1 cellular context compared by ENCODE assay signal in the genomic region with DNA sequence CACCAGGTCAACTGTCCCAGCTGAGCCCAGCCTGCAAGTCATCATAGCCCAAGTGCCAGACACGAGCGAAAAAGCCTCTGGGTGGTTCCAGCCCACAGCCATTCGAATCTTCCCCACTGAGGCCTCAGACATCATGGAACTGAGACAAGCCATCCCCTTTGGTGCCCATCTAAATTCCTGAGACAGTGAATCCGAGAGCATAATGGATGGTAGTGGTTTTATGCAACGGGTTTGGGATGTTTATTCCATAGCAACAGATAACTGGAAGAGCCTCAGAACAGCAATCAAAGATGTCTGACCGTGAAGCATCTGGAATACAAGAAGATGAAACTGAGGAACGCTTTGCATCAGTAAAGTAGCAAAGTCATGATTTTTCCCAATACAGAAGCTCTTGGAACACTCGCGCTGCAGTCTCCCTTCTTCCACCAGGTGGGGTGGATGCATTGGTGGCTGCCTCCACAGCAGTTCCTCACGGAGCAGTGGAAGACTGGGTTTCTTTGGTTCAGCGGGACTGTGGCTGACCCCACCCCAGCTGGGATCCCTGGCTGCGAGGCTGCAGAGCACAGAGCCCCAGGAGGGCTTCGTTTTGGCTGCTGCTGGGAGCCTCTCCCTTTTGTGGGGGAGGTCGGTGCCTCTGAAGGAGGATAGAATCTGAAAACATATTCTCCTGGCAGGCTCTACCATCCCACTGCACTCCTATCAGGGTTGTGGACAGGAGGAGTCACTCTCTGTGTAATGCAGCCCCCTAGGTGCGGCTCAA.
TF ChIP-seq lines count a peak whose summit lies in the region.

No MANE protein-coding gene starts in this region.

TF ChIP-seq in IMR-90, 13 proteins besides CTCF, POLR2A, EP300 and RAD21:
- no peak for TF ChIP-seq MXI1 (IDR thresholded peaks at IDR 0.05; ENCODE audit: borderline replicate concordance, low read depth, low read length)
- TF ChIP-seq MAFK (IDR thresholded peaks at IDR 0.05; ENCODE audit: low read depth, low read length), result peak; percentile 45
- TF ChIP-seq RFX5 (IDR thresholded peaks at IDR 0.05; ENCODE audit: low read depth, low read length), result no peak
- no peak for TF ChIP-seq MAZ (IDR thresholded peaks at IDR 0.05; ENCODE audit: borderline replicate concordance, low read depth, low read length)
- no peak for TF ChIP-seq CHD1 (IDR thresholded peaks at IDR 0.05; ENCODE audit: low read depth, low read length)
- TF ChIP-seq CEBPB (IDR thresholded peaks at IDR 0.05; ENCODE audit: low read depth, low read length), result no peak
- no peak for TF ChIP-seq ELK1 (IDR thresholded peaks at IDR 0.05; ENCODE audit: borderline replicate concordance, low read depth, low read length)
- TF ChIP-seq, protein P1, sequence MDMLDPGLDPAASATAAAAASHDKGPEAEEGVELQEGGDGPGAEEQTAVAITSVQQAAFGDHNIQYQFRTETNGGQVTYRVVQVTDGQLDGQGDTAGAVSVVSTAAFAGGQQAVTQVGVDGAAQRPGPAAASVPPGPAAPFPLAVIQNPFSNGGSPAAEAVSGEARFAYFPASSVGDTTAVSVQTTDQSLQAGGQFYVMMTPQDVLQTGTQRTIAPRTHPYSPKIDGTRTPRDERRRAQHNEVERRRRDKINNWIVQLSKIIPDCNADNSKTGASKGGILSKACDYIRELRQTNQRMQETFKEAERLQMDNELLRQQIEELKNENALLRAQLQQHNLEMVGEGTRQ (IDR thresholded peaks at IDR 0.05; ENCODE audit: low read depth, low read length), result no peak
- no peak for TF ChIP-seq BHLHE40 (IDR thresholded peaks at IDR 0.05; ENCODE audit: low read depth, low read length)
- no peak for TF ChIP-seq FOS (IDR thresholded peaks at IDR 0.05; ENCODE audit: low read depth, low read length)
- peak; percentile 47; the same call in 1 of the 2 replicates for TF ChIP-seq NFE2L2 (IDR thresholded peaks at IDR 0.05; ENCODE audit: low read depth, low read length)
- no peak for TF ChIP-seq RCOR1 (IDR thresholded peaks at IDR 0.05; ENCODE audit: insufficient replicate concordance, low read length)
- peak; percentile 89 for TF ChIP-seq SMC3 (IDR thresholded peaks at IDR 0.05; ENCODE audit: low read depth, low read length)
